24 cellular contexts compared by ENCODE assay signal in the genomic region with DNA sequence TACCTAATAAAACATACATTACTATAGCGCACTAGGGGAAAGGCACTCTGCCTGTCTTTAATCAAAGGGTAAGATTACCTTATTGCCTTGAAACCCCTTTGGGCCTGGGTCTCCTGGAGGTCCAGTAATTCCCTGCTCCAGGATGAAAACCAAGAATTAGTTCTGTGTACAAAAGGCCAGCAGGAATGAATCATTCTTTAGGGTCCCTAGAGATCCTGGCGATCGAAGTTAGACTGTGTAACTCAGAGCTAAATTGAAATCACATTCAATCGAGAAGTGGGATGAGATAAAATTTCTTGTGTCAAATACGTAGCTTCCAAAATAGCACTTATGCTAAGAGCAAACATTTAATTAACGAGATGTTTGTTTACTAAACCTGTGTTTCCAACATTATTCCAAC. TPM values are rescaled to one million over a fixed set of nuclear protein-coding genes. Genes with fewer than 3 reads are reported as not detected.
DNase-seq lines count a peak whose midpoint lies in the region; ATAC-seq and TF ChIP-seq lines count a peak whose summit lies in the region.
"Had no signal": no experiment of that assay in that cellular context is flagged by ENCODE, and none has a peak within 500 bp of the region (broad histone marks: within the 10 kb centered on the region; RNA-seq: fewer than 3 reads in every experiment).

No MANE protein-coding gene starts in this region.

- H3K9me3 ChIP-seq in endocrine pancreas (ENCODE audit: control insufficient read depth, low read length), result no peaks in the 10 kb centered on the region

- H3K36me3 ChIP-seq in ACC112 (ENCODE audit: insufficient read depth, low read length) (no peaks in the 10 kb centered on the region), endocrine pancreas (ENCODE audit: control insufficient read depth, insufficient read depth, low read length) (no peaks in the 10 kb centered on the region)

- no peak overlapping the region for H3K9ac ChIP-seq in endocrine pancreas (ENCODE audit: control insufficient read depth, insufficient read depth, low read length)

- H3K4me3 ChIP-seq in ACC112 (ENCODE audit: low read depth, low read length) (peak overlapping the region; percentile 32), endocrine pancreas (ENCODE audit: control insufficient read depth, insufficient read depth, low read length) (peak overlapping the region; percentile 28)
- H3K4me3 ChIP-seq: SK-N-MC had no signal

- H3K27ac ChIP-seq in ACC112 (ENCODE audit: low read depth, low read length), result 0 out of 2 replicates have a peak overlapping the region, but pooled peaks have one; percentile 4
- H3K27ac ChIP-seq: C4-2B, HL-60, SK-N-MC had no signal

- CTCF ChIA-PET in activated CD8-positive, alpha-beta T cell treated with anti-CD3 and anti-CD28 coated beads for 36 hours (lab: Charles Lee), result no interaction called here

- peak; percentile 19 for DNase-seq in NCI-H1092 (lab: John Stamatoyannopoulos, UW)
- no peak for DNase-seq in activated CD8-positive, alpha-beta T cell treated with anti-CD3 and anti-CD28 coated beads for 36 hours
- DNase-seq: activated CD4-positive, alpha-beta T cell treated with anti-CD3 and anti-CD28 coated beads for 48 hours; activated naive CD4-positive, alpha-beta T cell; activated T-cell treated with anti-CD3 and anti-CD28 coated beads, Interleukin-2, amount 50 U/mL, for 48 hours; Calu3; effector memory CD4-positive, alpha-beta T cell; Kasumi-1; MV-4-11; NCI-H187 treated with DMSO at 0.1 percent for 48 hours; NCI-H510A treated with DMSO at 0.1 percent for 48 hours; nucleus accumbens; substantia nigra had no signal

- H3K79me2 ChIP-seq in ACC112 (ENCODE audit: control insufficient read depth, insufficient read depth, low read length, unreplicated experiment), result no peaks in the 10 kb centered on the region

- no peaks in the 10 kb centered on the region for H3K27me3 Mint-ChIP-seq in nephron (ENCODE audit: low read depth)
- no peaks in the 10 kb centered on the region for H3K27me3 Mint-ChIP-seq in activated CD8-positive, alpha-beta T cell treated with anti-CD3 and anti-CD28 coated beads for 36 hours

- intact Hi-C loops in activated CD8-positive, alpha-beta T cell treated with anti-CD3 and anti-CD28 coated beads for 36 hours (cut with micrococcal nuclease), result no loop called here

- H3K36me3 Mint-ChIP-seq in nephron (ENCODE audit: low read depth), result no peaks in the 10 kb centered on the region
- H3K36me3 Mint-ChIP-seq in activated CD8-positive, alpha-beta T cell treated with anti-CD3 and anti-CD28 coated beads for 36 hours (ENCODE audit: low read depth), result no peaks in the 10 kb centered on the region

- peaks cover 18% of the 10 kb centered on the region for H3K4me1 ChIP-seq in ACC112 (ENCODE audit: control insufficient read depth, insufficient read depth, low read length, unreplicated experiment)
- peaks cover 9% of the 10 kb centered on the region for H3K4me1 ChIP-seq in endocrine pancreas (ENCODE audit: control insufficient read depth, insufficient read depth, low read length)

- H3K27me3 ChIP-seq in ACC112 (ENCODE audit: insufficient read depth, low read length), result no peaks in the 10 kb centered on the region
- no peaks in the 10 kb centered on the region for H3K27me3 ChIP-seq in endocrine pancreas (ENCODE audit: control insufficient read depth, insufficient read depth, low read length)

- H3K4me3 Mint-ChIP-seq in nephron, result no peak overlapping the region
- H3K4me3 Mint-ChIP-seq in activated CD8-positive, alpha-beta T cell treated with anti-CD3 and anti-CD28 coated beads for 36 hours, result no peak overlapping the region
- H3K4me3 Mint-ChIP-seq: T-helper 1 cell treated with Interleukin-12 subunit alpha and Interleukin-12 subunit beta and Interleukin-4 antibody, amounts not matched to agents 30 μg/mL and 1 μg/mL, for 36 hours had no signal

- H3K4me1 Mint-ChIP-seq in nephron, result peaks cover 12% of the 10 kb centered on the region
- no peaks in the 10 kb centered on the region for H3K4me1 Mint-ChIP-seq in activated CD8-positive, alpha-beta T cell treated with anti-CD3 and anti-CD28 coated beads for 36 hours (ENCODE audit: low read depth)

- POLR2A ChIA-PET in activated CD8-positive, alpha-beta T cell treated with anti-CD3 and anti-CD28 coated beads for 36 hours (lab: Charles Lee), result no interaction called here

- peak overlapping the region; percentile 26 for H2AFZ ChIP-seq in ACC112 (ENCODE audit: low read length, unreplicated experiment)

- TF ChIP-seq CTCF in nephron (IDR thresholded peaks at IDR 0.05; ENCODE audit: unreplicated experiment in 3 of 3), result no peak
- no peak for TF ChIP-seq CTCF in activated CD8-positive, alpha-beta T cell treated with anti-CD3 and anti-CD28 coated beads for 36 hours (IDR thresholded peaks at IDR 0.05)

- ATAC-seq in activated CD8-positive, alpha-beta T cell treated with anti-CD3 and anti-CD28 coated beads for 36 hours, result no peak
- ATAC-seq in HG03521 (IDR thresholded peaks at IDR 0.05; ENCODE audit: unreplicated experiment) (no peak), HG02870 (IDR thresholded peaks at IDR 0.05; ENCODE audit: unreplicated experiment) (no peak)
- ATAC-seq: esophagus mucosa, HCT116 had no signal

- H3K9me3 Mint-ChIP-seq in nephron, result no peaks in the 10 kb centered on the region
- H3K9me3 Mint-ChIP-seq in activated CD8-positive, alpha-beta T cell treated with anti-CD3 and anti-CD28 coated beads for 36 hours, result no peaks in the 10 kb centered on the region
- H3K9me3 Mint-ChIP-seq: T-helper 1 cell treated with Interleukin-12 subunit alpha and Interleukin-12 subunit beta and Interleukin-4 antibody, amounts not matched to agents 30 μg/mL and 1 μg/mL, for 36 hours had no signal

- peak overlapping the region in 2 of 3 experiments; percentile 48 to 65 for H3K27ac Mint-ChIP-seq in nephron
- H3K27ac Mint-ChIP-seq in activated CD8-positive, alpha-beta T cell treated with anti-CD3 and anti-CD28 coated beads for 36 hours, result no peak overlapping the region
- H3K27ac Mint-ChIP-seq: T-helper 1 cell treated with Interleukin-12 subunit alpha and Interleukin-12 subunit beta and Interleukin-4 antibody, amounts not matched to agents 30 μg/mL and 1 μg/mL, for 36 hours had no signal

RNA-seq across cellular contexts. Expression of a gene that starts 29.7 kb away (rescaled TPM):
- total RNA-seq in activated CD8-positive, alpha-beta T cell treated with anti-CD3 and anti-CD28 coated beads for 36 hours, result not detected
